In the genomic region with DNA sequence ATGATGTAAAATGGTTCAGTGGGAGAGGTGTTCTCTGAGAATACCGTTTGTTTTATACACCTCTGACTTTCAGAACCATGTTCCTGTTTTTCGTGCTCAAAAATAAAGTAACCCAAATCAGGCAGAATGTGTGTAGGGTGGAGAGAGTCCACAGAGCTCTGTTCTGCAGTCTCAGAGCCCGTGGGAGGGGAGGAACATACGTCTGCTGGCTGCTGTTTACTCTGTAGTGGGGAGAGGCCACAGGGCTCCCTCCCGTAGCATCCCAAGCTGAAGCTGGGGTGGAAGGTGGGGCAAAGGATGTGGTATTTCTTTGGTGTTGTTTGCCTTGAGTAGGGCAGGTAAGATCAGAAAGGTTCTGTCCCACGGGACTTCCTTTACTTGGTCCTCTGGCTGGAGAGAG, we compare ENCODE assay signal across 24 cellular contexts.
"Had no signal": no experiment of that assay in that cellular context is flagged by ENCODE, and none has a peak within 500 bp of the region (broad histone marks: within the 10 kb centered on the region; RNA-seq: fewer than 3 reads in every experiment).

No MANE protein-coding gene starts in this region.

- H3K36me3 ChIP-seq: left ventricle myocardium inferior, sigmoid colon, spleen, suprapubic skin, tibial nerve, uterus had no signal

- H3K9ac ChIP-seq: parathyroid adenoma had no signal

- H2AFZ ChIP-seq: parathyroid adenoma had no signal

- H3K27me3 ChIP-seq: sigmoid colon, spleen, suprapubic skin, tibial nerve, uterus had no signal

- H3K27ac ChIP-seq: left ventricle myocardium inferior, parathyroid adenoma, sigmoid colon, spleen, suprapubic skin, tibial nerve, uterus had no signal

- H3K4me1 ChIP-seq: left ventricle myocardium inferior, parathyroid adenoma, sigmoid colon, spleen, suprapubic skin, tibial nerve, uterus had no signal

- H3K9me3 ChIP-seq: mucosa of descending colon, sigmoid colon, suprapubic skin, tibial nerve, uterus had no signal

- H3K9me3 Mint-ChIP-seq: nephron, type B pancreatic cell had no signal

- H3K4me3 Mint-ChIP-seq: immature natural killer cell; memory B cell; naive thymus-derived CD8-positive, alpha-beta T cell; nephron; neural crest cell; stimulated activated effector memory CD8-positive, alpha-beta T cell treated with anti-CD3 and anti-CD28 coated beads, Interleukin-12 subunit alpha, Interleukin-12 subunit beta, amount 100 ng/mL, for 72 hours; stimulated activated naive CD8-positive, alpha-beta T cell treated with anti-CD3 and anti-CD28 coated beads, Interleukin-15, Interleukin-2, amounts not matched to agents 100 ng/mL and 50 ng/mL, for 24 hours; type B pancreatic cell had no signal

- ATAC-seq: mucosa of descending colon; naive thymus-derived CD8-positive, alpha-beta T cell; right cardiac atrium; stimulated activated effector memory CD8-positive, alpha-beta T cell treated with anti-CD3 and anti-CD28 coated beads, Interleukin-12 subunit alpha, Interleukin-12 subunit beta, amount 100 ng/mL, for 72 hours had no signal

- H3K4me1 Mint-ChIP-seq: immature natural killer cell; memory B cell; naive thymus-derived CD8-positive, alpha-beta T cell; nephron; neural crest cell; stimulated activated effector memory CD8-positive, alpha-beta T cell treated with anti-CD3 and anti-CD28 coated beads, Interleukin-12 subunit alpha, Interleukin-12 subunit beta, amount 100 ng/mL, for 72 hours had no signal

- H3K36me3 Mint-ChIP-seq: memory B cell; naive thymus-derived CD8-positive, alpha-beta T cell; stimulated activated effector memory CD8-positive, alpha-beta T cell treated with anti-CD3 and anti-CD28 coated beads, Interleukin-12 subunit alpha, Interleukin-12 subunit beta, amount 100 ng/mL, for 72 hours; type B pancreatic cell had no signal

- H3K27ac Mint-ChIP-seq: immature natural killer cell; memory B cell; naive thymus-derived CD8-positive, alpha-beta T cell; nephron; stimulated activated effector memory CD8-positive, alpha-beta T cell treated with anti-CD3 and anti-CD28 coated beads, Interleukin-12 subunit alpha, Interleukin-12 subunit beta, amount 100 ng/mL, for 72 hours; stimulated activated naive CD8-positive, alpha-beta T cell treated with anti-CD3 and anti-CD28 coated beads, Interleukin-15, Interleukin-2, amounts not matched to agents 100 ng/mL and 50 ng/mL, for 24 hours; type B pancreatic cell had no signal

- H3K27me3 Mint-ChIP-seq: memory B cell; naive thymus-derived CD8-positive, alpha-beta T cell; stimulated activated naive CD8-positive, alpha-beta T cell treated with anti-CD3 and anti-CD28 coated beads, Interleukin-15, Interleukin-2, amounts not matched to agents 100 ng/mL and 50 ng/mL, for 24 hours; type B pancreatic cell had no signal

- DNase-seq: hypothalamus; immature natural killer cell; left ventricle myocardium inferior; midbrain; mucosa of descending colon; naive thymus-derived CD8-positive, alpha-beta T cell; nucleus accumbens; right cardiac atrium; sigmoid colon; small intestine; spleen; stimulated activated CD4-positive, alpha-beta T cell treated with anti-CD3 and anti-CD28 coated beads, Interleukin-4, amount 100 ng/mL, for 24 hours; stimulated activated naive CD4-positive, alpha-beta T cell; uterus had no signal

- H3K4me3 ChIP-seq: left ventricle myocardium inferior, lung, mucosa of descending colon, sigmoid colon, spleen, suprapubic skin, tibial nerve, uterus had no signal
